In the genomic region with DNA sequence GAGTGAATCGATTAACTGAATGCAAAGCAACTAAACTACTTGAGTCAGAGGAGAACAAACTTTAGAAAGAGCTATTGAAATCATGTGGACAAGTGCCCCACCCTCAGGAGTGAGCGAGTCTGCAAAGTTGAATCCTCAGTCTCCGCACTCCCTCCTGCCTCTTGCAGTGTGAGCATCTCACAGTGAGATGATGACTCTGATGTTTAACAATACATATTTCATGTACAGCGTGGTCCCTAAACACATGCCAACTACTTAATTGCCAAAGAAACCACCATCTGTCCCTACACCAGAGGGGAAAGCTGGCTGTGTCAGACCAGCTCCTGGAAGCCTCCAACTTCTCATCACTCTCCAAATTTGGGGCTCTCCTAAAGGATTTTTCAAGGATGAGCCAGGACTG, we compare ENCODE assay signal across 31 cellular contexts. TPM values are rescaled to one million over a fixed set of nuclear protein-coding genes. Genes with fewer than 3 reads are reported as not detected.
A peak's percentile ranks its signal among the peaks of the same experiment; 100 is the strongest.
DNase-seq lines count a peak whose midpoint lies in the region; ATAC-seq, FAIRE-seq and TF ChIP-seq lines count a peak whose summit lies in the region.
"Had no signal": no experiment of that assay in that cellular context is flagged by ENCODE, and none has a peak within 500 bp of the region (broad histone marks: within the 10 kb centered on the region; RNA-seq: fewer than 3 reads in every experiment).

No MANE protein-coding gene starts in this region.

- intact Hi-C loops in sigmoid colon (cut with DNase I): no loop called here
- intact Hi-C loops in cardiac septum (cut with DNase I): loop anchor here (10.0 kb wide), 1 partner anchor 79 kb away; the partner anchor contains the start of gene PITPNM3

- peak; percentile 44 for FAIRE-seq in keratinocyte (lab: Jason Lieb, UNC)
- FAIRE-seq: GM12892, H54 had no signal

- TF ChIP-seq POLR2A in sigmoid colon (IDR thresholded peaks at IDR 0.05): no peak
- TF ChIP-seq POLR2A in erythroblast (IDR thresholded peaks at IDR 0.05; ENCODE audit: low read length): no peak

- dilution Hi-C loops in keratinocyte (cut with MboI; ENCODE audit: extremely low pct_ligation_motif_present, low sequenced_read_pairs): no loop called here

- TF ChIP-seq CTCF in RWPE1 (conservative IDR thresholded peaks at IDR 0.05; ENCODE audit: low read depth) (no peak), keratinocyte (optimal IDR thresholded peaks at IDR 0.05 in 1 of 3, IDR thresholded peaks at IDR 0.05 in 1 of 3, conservative IDR thresholded peaks at IDR 0.05 in 1 of 3; ENCODE audit: extremely low read depth in 1 of 3, insufficient read depth in 2 of 3, low read length in 3 of 3) (no peak), sigmoid colon (IDR thresholded peaks at IDR 0.05) (no peak)

- no peaks in the 10 kb centered on the region for H3K9me3 ChIP-seq in keratinocyte (ENCODE audit: control insufficient read depth, low read depth, low read length)
- H3K9me3 ChIP-seq in sigmoid colon: no peaks in the 10 kb centered on the region
- H3K9me3 ChIP-seq: BLaER1 treated with 17β-estradiol and CSF1 and Interleukin-3, amounts not matched to agents 10 nM and 100 nM; right lobe of liver; tibial nerve had no signal

- H3K27me3 ChIP-seq in keratinocyte (ENCODE audit: control insufficient read depth, extremely low read depth, insufficient read depth, low read length) (no peaks in the 10 kb centered on the region), sigmoid colon (no peaks in the 10 kb centered on the region)
- H3K27me3 ChIP-seq: right lobe of liver, tibial nerve had no signal

- no peak overlapping the region for H2AFZ ChIP-seq in keratinocyte (ENCODE audit: control insufficient read depth, low read length)
- H2AFZ ChIP-seq: hepatocyte had no signal

- CTCF ChIA-PET in RWPE1 (lab: Yijun Ruan, JAX): interaction anchor here (0.9 to 1.2 kb wide), 2 partner anchors 77 to 79 kb away, joined by 3 to 5 read pairs; no protein-coding TSS in a partner anchor

- peak overlapping the region; percentile 4 for H3K9ac ChIP-seq in keratinocyte (ENCODE audit: control insufficient read depth, extremely low read depth, insufficient read depth, low read length)
- H3K9ac ChIP-seq: BLaER1 treated with 17β-estradiol and CSF1 and Interleukin-3, amounts not matched to agents 10 nM and 100 nM had no signal

- POLR2A ChIA-PET in RWPE1 (lab: Yijun Ruan, JAX; ENCODE audit: low non-redundant PET): no interaction called here

- peak overlapping the region; percentile 63 for H3K4me2 ChIP-seq in keratinocyte (ENCODE audit: control insufficient read depth, extremely low read depth, insufficient read depth, low read depth, low read length)
- H3K4me2 ChIP-seq: BLaER1 treated with 17β-estradiol and CSF1 and Interleukin-3, amounts not matched to agents 10 nM and 100 nM; hepatocyte had no signal

- ATAC-seq in GM21528 (IDR thresholded peaks at IDR 0.05; ENCODE audit: low FRiP score, unreplicated experiment): no peak
- ATAC-seq: right lobe of liver, T-cell, WTC11 had no signal

- H3K9me1 ChIP-seq in keratinocyte (ENCODE audit: control insufficient read depth, extremely low read depth, insufficient read depth, low read length): peaks cover 2% of the 10 kb centered on the region

- peaks cover 3% of the 10 kb centered on the region for H4K20me1 ChIP-seq in keratinocyte (ENCODE audit: control insufficient read depth, extremely low read depth, insufficient read depth, low read length)

- H3K27ac ChIP-seq in RWPE1: peak overlapping the region; percentile 81
- peak overlapping the region; percentile 61 for H3K27ac ChIP-seq in keratinocyte (ENCODE audit: control insufficient read depth, insufficient read depth, low read length)
- H3K27ac ChIP-seq in sigmoid colon: peak overlapping the region; percentile 33 to 68 (median 54)
- H3K27ac ChIP-seq: BLaER1 treated with 17β-estradiol and CSF1 and Interleukin-3, amounts not matched to agents 10 nM and 100 nM; hepatocyte; right lobe of liver; tibial nerve had no signal

- DNase-seq in NCI-H1694 (lab: John Stamatoyannopoulos, UW): peak; percentile 85
- DNase-seq in RWPE1 (ENCODE audit: low spot score): no peak
- DNase-seq in keratinocyte (ENCODE audit: low read depth, low spot score): no peak
- no peak for DNase-seq in sigmoid colon
- no peak for DNase-seq in erythroblast (lab: John Stamatoyannopoulos, UW)
- DNase-seq in cardiac septum (ENCODE audit: low spot score): no peak
- DNase-seq: activated CD4-positive, alpha-beta T cell treated with anti-CD3 and anti-CD28 coated beads, Interleukin-2, amount 10 ng/mL, durations not matched to agents 7 days and 5 days; activated effector memory CD4-positive, alpha-beta T cell treated with anti-CD3 and anti-CD28 coated beads, Interleukin-2, amount 50 U/mL, for 16 hours; activated naive CD8-positive, alpha-beta T cell treated with anti-CD3 and anti-CD28 coated beads for 36 hours; activated T-cell treated with anti-CD3 and anti-CD28 coated beads, Interleukin-2, amount 50 U/mL, for 1 hour; cortex of kidney; DMS53; effector memory CD4-positive, alpha-beta T cell; foreskin melanocyte; NCI-H2029 treated with DMSO at 0.1 percent for 48 hours; NCI-H2227 treated with DMSO at 0.1 percent for 48 hours; right lobe of liver; RPMI8226; stimulated activated CD4-positive, alpha-beta T cell treated with anti-CD3 and anti-CD28 coated beads, Interleukin-4, amount 100 ng/mL, for 4 hours; T-cell had no signal

- no peak for TF ChIP-seq EP300 in sigmoid colon (IDR thresholded peaks at IDR 0.05)

- H3K4me1 ChIP-seq in keratinocyte (ENCODE audit: control insufficient read depth, extremely low read depth, insufficient read depth, low read length): peaks cover 52% of the 10 kb centered on the region
- H3K4me1 ChIP-seq in sigmoid colon: peaks cover 0 to 25% (median 0%) of the 10 kb centered on the region in 4 donors
- H3K4me1 ChIP-seq: right lobe of liver had no signal

- H3K79me2 ChIP-seq in keratinocyte (ENCODE audit: control insufficient read depth, insufficient read depth, low read length): no peaks in the 10 kb centered on the region
- H3K79me2 ChIP-seq: hepatocyte had no signal

- H3K4me3 ChIP-seq in keratinocyte (ENCODE audit: control insufficient read depth in 2 of 3, extremely low read depth in 1 of 3, insufficient read depth in 2 of 3, low read depth in 1 of 3, low read length in 3 of 3) (no peak overlapping the region), sigmoid colon (no peak overlapping the region)
- H3K4me3 ChIP-seq: BLaER1 treated with 17β-estradiol and CSF1 and Interleukin-3, amounts not matched to agents 10 nM and 100 nM; hepatocyte; right lobe of liver; tibial nerve had no signal

- WGBS in sigmoid colon, 2 donors: 74 to 75% methylated on average over 4 of the region's 4 CpGs

- peaks cover 1 to 6% of the 10 kb centered on the region in 2 experiments for H3K36me3 ChIP-seq in keratinocyte (ENCODE audit: control insufficient read depth in 2 of 2, extremely low read depth in 1 of 2, insufficient read depth in 2 of 2, low read length in 2 of 2)
- H3K36me3 ChIP-seq in sigmoid colon: peaks cover 0 to 2% (median 0%) of the 10 kb centered on the region in 4 donors
- H3K36me3 ChIP-seq: BLaER1 treated with 17β-estradiol and CSF1 and Interleukin-3, amounts not matched to agents 10 nM and 100 nM; right lobe of liver had no signal

RNA-seq across cellular contexts. Expression of gene PIMREG, which starts 31.2 kb away (rescaled TPM):
- polyA plus RNA-seq in keratinocyte (1.7 to 7.5 TPM (median 6.5 TPM) in 3 replicates), sigmoid colon (1 to 10 TPM in 2 of 3 donors, not detected in 1; 2.5 to 7.8 TPM)
- not detected for polyA plus RNA-seq in keratinocyte (2011; ENCODE audit: low read depth)
- polyA plus RNA-seq in keratinocyte (2011; cell fraction: cytosol; rRNA removed): 1.8 TPM in 2 replicates
- 1.3 TPM in 2 replicates for polyA plus RNA-seq in keratinocyte (2011; cell fraction: nucleus; rRNA removed)
- polyA plus RNA-seq in keratinocyte (2012; ENCODE audit: low replicate concordance): 0.44 and 6.0 TPM in 2 replicates
- 1.2 to 3.3 TPM (median 2.7 TPM) in 3 replicates for polyA minus RNA-seq in keratinocyte
- 3.1 TPM for polyA minus RNA-seq in keratinocyte (2011; cell fraction: cytosol; rRNA and poly(A)+ RNA removed)
- polyA minus RNA-seq in keratinocyte (2011; cell fraction: nucleus; rRNA and poly(A)+ RNA removed): 0.47 and 0.95 TPM in 2 replicates
- total RNA-seq in sigmoid colon (not detected), cardiac septum (not detected)

RNA-seq across cellular contexts. Expression of gene AIPL1, which starts 40.5 kb away (rescaled TPM):
- not detected in 3 replicates for polyA plus RNA-seq in keratinocyte
- polyA plus RNA-seq in keratinocyte (2011; ENCODE audit: low read depth): not detected
- polyA plus RNA-seq in keratinocyte (2011; cell fraction: cytosol; rRNA removed): not detected in 2 replicates
- not detected in 2 replicates for polyA plus RNA-seq in keratinocyte (2011; cell fraction: nucleus; rRNA removed)
- not detected in 2 replicates for polyA plus RNA-seq in keratinocyte (2012; ENCODE audit: low replicate concordance)
- polyA minus RNA-seq in keratinocyte: not detected in 3 replicates
- polyA minus RNA-seq in keratinocyte (2011; cell fraction: cytosol; rRNA and poly(A)+ RNA removed): not detected
- polyA minus RNA-seq in keratinocyte (2011; cell fraction: nucleus; rRNA and poly(A)+ RNA removed): not detected in 2 replicates
- not detected for total RNA-seq in sigmoid colon
- not detected for polyA plus RNA-seq in sigmoid colon
- total RNA-seq in cardiac septum: not detected
- total RNA-seq: activated CD4-positive, alpha-beta T cell treated with anti-CD3 and anti-CD28 coated beads, Interleukin-2, amount 10 ng/mL, durations not matched to agents 7 days and 5 days; activated naive CD8-positive, alpha-beta T cell treated with anti-CD3 and anti-CD28 coated beads for 36 hours; epithelial cell of proximal tubule; hepatocyte; lung microvascular endothelial cell; right lobe of liver; T-cell; tibial nerve had no signal
- polyA plus RNA-seq: AG04450, hepatocyte, neural cell had no signal
